In genomic region chr19:42277821-42278809, GRCh38 we compare ENCODE assay signal across 7 cellular contexts. TPM values are rescaled to one million over a fixed set of nuclear protein-coding genes. Genes with fewer than 3 reads are reported as not detected.
DNase-seq lines count a peak whose midpoint lies in the region; ATAC-seq and TF ChIP-seq lines count a peak whose summit lies in the region.

No MANE protein-coding gene starts in this region.

- peaks cover 49% of the 10 kb centered on the region for H3K4me1 Mint-ChIP-seq in activated B cell treated with CpG ODN at 0.5 μM for 24 hours

- DNase-seq in HT-29 (ENCODE audit: low spot score) (peak; percentile 30), activated B cell treated with CpG ODN at 0.5 μM for 24 hours (no peak), left ventricle myocardium inferior (no peak), iPS-NIHi7 (ENCODE audit: extremely low spot score) (no peak), omental fat pad (ENCODE audit: low spot score) (no peak), SW 1271 (lab: John Stamatoyannopoulos, UW) (no peak)

- peak overlapping the region; percentile 82 for H3K27ac Mint-ChIP-seq in activated B cell treated with CpG ODN at 0.5 μM for 24 hours

- POLR2A ChIA-PET in activated B cell treated with CpG ODN at 0.5 μM for 24 hours (lab: Charles Lee) = interaction anchor here (0.7 to 5.2 kb wide), 6 partner anchors 8 to 146 kb away, joined by 3 to 68 read pairs (median 10); partner anchors contain the start of genes CIC, GSK3A, POU2F2 and ZNF526

- ATAC-seq in activated B cell treated with CpG ODN at 0.5 μM for 24 hours (ENCODE audit: low read depth) = no peak
- no peak for ATAC-seq in omental fat pad (ENCODE audit: low FRiP score)

- H3K36me3 ChIP-seq in left ventricle myocardium inferior = peaks cover 19% of the 10 kb centered on the region
- H3K36me3 ChIP-seq in stomach smooth muscle (ENCODE audit: control insufficient read depth in 2 of 2, insufficient read depth in 2 of 2, low read length in 2 of 2) = peaks cover 9 to 19% of the 10 kb centered on the region in 2 donors

- H3K27ac ChIP-seq in left ventricle myocardium inferior (replicated peaks) = peak overlapping the region; percentile 98
- H3K27ac ChIP-seq in stomach smooth muscle (ENCODE audit: low read length) = peak overlapping the region; percentile 88

- peak overlapping the region; percentile 28 for H3K4me3 Mint-ChIP-seq in activated B cell treated with CpG ODN at 0.5 μM for 24 hours

- TF ChIP-seq CTCF in activated B cell treated with CpG ODN at 0.5 μM for 24 hours (IDR thresholded peaks at IDR 0.05) = no peak
- TF ChIP-seq CTCF in left ventricle myocardium inferior (IDR thresholded peaks at IDR 0.05; ENCODE audit: borderline replicate concordance) = no peak
- TF ChIP-seq CTCF in omental fat pad (IDR thresholded peaks at IDR 0.05) = no peak

- H3K36me3 Mint-ChIP-seq in activated B cell treated with CpG ODN at 0.5 μM for 24 hours (ENCODE audit: low read depth) = peaks cover 16% of the 10 kb centered on the region

- H3K27me3 ChIP-seq in left ventricle myocardium inferior (ENCODE audit: low read depth) (no peaks in the 10 kb centered on the region), stomach smooth muscle (ENCODE audit: control insufficient read depth in 1 of 2, insufficient read depth in 2 of 2, low read length in 2 of 2) (no peaks in the 10 kb centered on the region)

- H3K4me3 ChIP-seq in left ventricle myocardium inferior = peak overlapping the region; percentile 90
- peak overlapping the region in 1 of 2 donors; percentile 55 for H3K4me3 ChIP-seq in stomach smooth muscle (ENCODE audit: low read length in 2 of 2)

- peaks cover 92% of the 10 kb centered on the region for H3K4me1 ChIP-seq in left ventricle myocardium inferior
- peaks cover 78% of the 10 kb centered on the region for H3K4me1 ChIP-seq in stomach smooth muscle (ENCODE audit: control insufficient read depth, insufficient read depth, low read length)

- CTCF ChIA-PET in activated B cell treated with CpG ODN at 0.5 μM for 24 hours (lab: Charles Lee) = interaction anchor here (1.9 to 2.9 kb wide), 5 partner anchors 32 to 170 kb away, joined by 7 to 29 read pairs (median 26); partner anchors contain the start of genes GSK3A and POU2F2

- peak overlapping the region; percentile 51 to 52 for H3K9ac ChIP-seq in stomach smooth muscle (ENCODE audit: low read length in 2 of 2)

- no peaks in the 10 kb centered on the region for H3K9me3 Mint-ChIP-seq in activated B cell treated with CpG ODN at 0.5 μM for 24 hours

- intact Hi-C loops in activated B cell treated with CpG ODN at 0.5 μM for 24 hours (cut with micrococcal nuclease) (no loop called here), left ventricle myocardium inferior (cut with micrococcal nuclease) (no loop called here)

- H3K9me3 ChIP-seq in left ventricle myocardium inferior (replicated peaks) (no peaks in the 10 kb centered on the region), stomach smooth muscle (ENCODE audit: control insufficient read depth in 2 of 2, low read length in 2 of 2) (no peaks in the 10 kb centered on the region)

- H3K27me3 Mint-ChIP-seq in activated B cell treated with CpG ODN at 0.5 μM for 24 hours = no peaks in the 10 kb centered on the region

RNA-seq across cellular contexts. Expression of gene CIC, which starts 9.1 kb away (rescaled TPM):
- total RNA-seq in HT-29 (2014; rRNA removed; shearing (Covaris generic)) = 42.1 and 55.5 TPM in 2 replicates
- 85.4 and 96.5 TPM in 2 replicates for total RNA-seq in activated B cell treated with CpG ODN at 0.5 μM for 24 hours
- total RNA-seq in left ventricle myocardium inferior = 33.3 TPM
- total RNA-seq in omental fat pad = 10 to 100 TPM; 15.7 to 26.3 (median 21.0) TPM

RNA-seq across cellular contexts. Expression of gene ERF, which starts 23.2 kb away (rescaled TPM):
- 157 and 160 TPM in 2 replicates for total RNA-seq in HT-29 (2014; rRNA removed; shearing (Covaris generic))
- total RNA-seq in activated B cell treated with CpG ODN at 0.5 μM for 24 hours (47.9 and 48.1 TPM in 2 replicates), left ventricle myocardium inferior (33.5 TPM), omental fat pad (10 to 100 TPM; 21.2 to 52.8 (median 34.8) TPM)

RNA-seq across cellular contexts. Expression of gene PRR19, which starts 23.8 kb away (rescaled TPM):
- total RNA-seq in HT-29 (2014; rRNA removed; shearing (Covaris generic)) = 4.4 and 4.7 TPM in 2 replicates
- total RNA-seq in activated B cell treated with CpG ODN at 0.5 μM for 24 hours (0.20 and 0.33 TPM in 2 replicates), left ventricle myocardium inferior (not detected), omental fat pad (under 1 TPM in 3 of 4 donors, not detected in 1; 0.31 to 0.93 (median 0.72) TPM)

RNA-seq across cellular contexts. Expression of gene PAFAH1B3, which starts 24.3 kb away (rescaled TPM):
- 286 and 326 TPM in 2 replicates for total RNA-seq in HT-29 (2014; rRNA removed; shearing (Covaris generic))
- total RNA-seq in activated B cell treated with CpG ODN at 0.5 μM for 24 hours = 22.7 and 25.9 TPM in 2 replicates
- 2.1 TPM for total RNA-seq in left ventricle myocardium inferior
- total RNA-seq in omental fat pad = 10 to 100 TPM in 2 of 4 donors, 1 to 10 TPM in 2; 2.7 to 14.1 (median 8.6) TPM

RNA-seq across cellular contexts. Expression of gene TMEM145, which starts 35.0 kb away (rescaled TPM):
- total RNA-seq in HT-29 (2014; rRNA removed; shearing (Covaris generic)) = 0.29 and 0.81 TPM in 2 replicates
- total RNA-seq in activated B cell treated with CpG ODN at 0.5 μM for 24 hours = not detected in 2 replicates
- total RNA-seq in left ventricle myocardium inferior = 0.36 TPM
- total RNA-seq in omental fat pad = 1 to 10 TPM in 1 of 4 donors, under 1 TPM in 1, not detected in 2; 0.24 to 1.9 TPM
